Comparison of ENCODE assay signal across 8 cellular contexts in the genomic region with DNA sequence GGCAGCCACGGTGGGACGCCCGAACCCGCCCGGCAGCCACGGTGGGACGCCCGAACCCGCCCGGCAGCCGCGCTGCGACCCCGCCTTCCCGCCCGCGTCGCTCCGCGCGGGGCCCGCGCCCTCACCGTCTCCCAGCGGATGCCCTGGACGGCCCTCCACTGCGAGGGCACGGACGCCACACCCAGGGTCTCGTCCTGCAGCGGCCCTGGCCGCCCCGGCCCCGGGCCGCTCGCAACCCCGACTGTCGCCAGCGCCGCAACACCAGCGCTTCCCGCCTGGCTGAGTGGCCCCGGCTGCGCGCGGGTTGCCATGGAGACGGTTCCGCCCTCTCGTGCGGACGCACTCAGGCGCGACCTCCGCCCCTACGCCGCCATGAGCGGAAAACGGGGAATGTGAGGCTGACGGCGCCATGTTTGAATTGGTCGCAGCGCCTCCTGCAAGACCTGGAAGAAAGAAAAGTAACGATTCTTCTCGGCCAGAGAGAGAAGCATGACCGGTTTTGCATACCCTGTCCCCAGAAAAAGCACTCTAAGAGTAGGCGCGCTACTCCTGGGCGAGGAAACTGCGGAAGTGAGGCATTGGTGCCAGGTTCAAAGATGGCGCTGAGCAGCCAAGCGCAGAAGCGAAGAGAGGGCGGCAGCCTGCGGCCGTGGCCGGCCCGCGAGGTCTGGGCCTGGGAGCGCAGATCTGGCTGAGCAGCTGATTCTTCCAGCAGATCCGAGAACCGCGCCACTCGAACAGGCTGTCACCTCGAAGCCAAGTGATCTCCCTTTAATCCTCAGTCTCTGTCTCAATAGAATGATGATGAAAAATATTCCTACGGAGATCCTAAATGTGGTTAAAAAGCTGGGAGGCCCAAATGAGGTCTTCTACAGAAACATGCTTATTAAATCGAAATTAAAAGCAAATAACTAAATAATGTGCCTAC. TPM values are rescaled to one million over a fixed set of nuclear protein-coding genes. Genes with fewer than 3 reads are reported as not detected.
DNase-seq lines count a peak whose midpoint lies in the region; ATAC-seq, FAIRE-seq and TF ChIP-seq lines count a peak whose summit lies in the region.

A gene (minus strand): TSS at position 432 of the 928 bp plus-strand sequence. CDS start 121 bp downstream, at position 311.

- no peaks in the 10 kb centered on the region for H4K20me1 ChIP-seq in OCI-LY1 (ENCODE audit: insufficient read depth, low read length)
- no peaks in the 10 kb centered on the region for H4K20me1 ChIP-seq in endothelial cell of umbilical vein (replicated peaks; ENCODE audit: control insufficient read depth, extremely low read depth, insufficient read depth, low read length)

- H3K9me3 Mint-ChIP-seq in Caco-2 (ENCODE audit: unreplicated experiment) = no peaks in the 10 kb centered on the region

- H3K36me3 Mint-ChIP-seq in Caco-2 (ENCODE audit: insufficient read depth, unreplicated experiment) = peaks cover 15% of the 10 kb centered on the region

- FAIRE-seq in endothelial cell of umbilical vein (lab: Jason Lieb, UNC) = peak; percentile 89

- H3K9me2 ChIP-seq in OCI-LY1 (ENCODE audit: low read depth, low read length) = no peaks in the 10 kb centered on the region

- no peaks in the 10 kb centered on the region for H3K4me1 Mint-ChIP-seq in Caco-2 (ENCODE audit: low read depth, unreplicated experiment)

- H3K27me3 ChIP-seq in Caco-2 (replicated peaks; ENCODE audit: control insufficient read depth, insufficient read depth, low read length) (no peaks in the 10 kb centered on the region), HUES6 (ENCODE audit: control insufficient read depth, insufficient read depth, low read length) (no peaks in the 10 kb centered on the region), OCI-LY1 (ENCODE audit: insufficient read depth, low read length) (no peaks in the 10 kb centered on the region), endothelial cell of umbilical vein (ENCODE audit: control insufficient read depth in 2 of 2, insufficient read depth in 2 of 2, low read length in 2 of 2) (no peaks in the 10 kb centered on the region)

- TF ChIP-seq CTCF in Caco-2 (IDR thresholded peaks at IDR 0.05; ENCODE audit: insufficient read depth in 1 of 2, low read depth in 1 of 2, low read length in 1 of 2, severe bottlenecking in 1 of 2, unreplicated experiment in 1 of 2) (no peak), OCI-LY1 (IDR thresholded peaks at IDR 0.05; ENCODE audit: low read length) (no peak), endothelial cell of umbilical vein (IDR thresholded peaks at IDR 0.05; ENCODE audit: extremely low read depth in 1 of 2, insufficient read depth in 1 of 2, low read depth in 1 of 2, low read length in 2 of 2) (no peak)

- H3K9me3 ChIP-seq in Caco-2 = no peaks in the 10 kb centered on the region; the same call in 1 of the 2 replicates
- H3K9me3 ChIP-seq in HUES6 (ENCODE audit: control insufficient read depth, insufficient read depth, low read depth, low read length) = no peaks in the 10 kb centered on the region
- no peaks in the 10 kb centered on the region for H3K9me3 ChIP-seq in OCI-LY1 (ENCODE audit: low read length)
- H3K9me3 ChIP-seq in endothelial cell of umbilical vein (replicated peaks; ENCODE audit: control insufficient read depth, insufficient read depth, low read length) = no peaks in the 10 kb centered on the region

- intact Hi-C loops in Caco-2 (cut with micrococcal nuclease; ENCODE audit: unreplicated experiment) (loop anchor here (1.0 to 2.0 kb wide), 2 partner anchors 22 to 28 kb away; no protein-coding TSS in a partner anchor), endothelial cell of umbilical vein (cut with micrococcal nuclease) (loop anchor here (2.0 kb wide), 1 partner anchor 32 kb away; a partner anchor contains a TSS)

- H3K4me3 ChIP-seq in Caco-2 (ENCODE audit: low read depth, low read length) (peak within 1 kb of the TSS; percentile 52), HUES6 (ENCODE audit: low read depth, low read length) (peak within 1 kb of the TSS; percentile 96), OCI-LY1 (ENCODE audit: low read depth, low read length, poor library complexity, severe bottlenecking) (peak within 1 kb of the TSS; percentile 69), endothelial cell of umbilical vein (replicated peaks in 1 of 3; ENCODE audit: insufficient read depth in 1 of 3, low read depth in 1 of 3, low read length in 3 of 3) (peak within 1 kb of the TSS; percentile 57 to 87 (median 65))

- BruUV-seq in Caco-2 (replicated peaks; lab: Mats Ljungman, UMichigan) = no TSS peak
- no TSS peak for BruUV-seq in endothelial cell of umbilical vein (replicated peaks; lab: Mats Ljungman, UMichigan)

- peak within 1 kb of the TSS; percentile 100 for H3K9ac ChIP-seq in HUES6 (ENCODE audit: low read length)
- H3K9ac ChIP-seq in OCI-LY1 (ENCODE audit: low read length) = peak within 1 kb of the TSS; percentile 76
- H3K9ac ChIP-seq in endothelial cell of umbilical vein (replicated peaks; ENCODE audit: extremely low read depth, insufficient read depth, low read length) = peak within 1 kb of the TSS; percentile 81

- H3K79me2 ChIP-seq in OCI-LY1 (ENCODE audit: insufficient read depth, low read length) (no peaks in the 10 kb centered on the region), endothelial cell of umbilical vein (ENCODE audit: control insufficient read depth, insufficient read depth, low read length) (peaks cover 5% of the 10 kb centered on the region)

- H3F3A ChIP-seq in OCI-LY1 (ENCODE audit: insufficient read depth, low read length) = no peaks in the 10 kb centered on the region

- POLR2A ChIA-PET in Caco-2 (lab: Charles Lee) = interaction anchor here (0.6 kb wide), 1 partner anchor 33 kb away, joined by 4 read pairs; no protein-coding TSS in a partner anchor
- POLR2A ChIA-PET in endothelial cell of umbilical vein (lab: Charles Lee) = no interaction called here

- no peaks in the 10 kb centered on the region for H3K9me1 ChIP-seq in endothelial cell of umbilical vein (replicated peaks; ENCODE audit: control insufficient read depth, extremely low read depth, insufficient read depth, low read length)

- dilution Hi-C loops in endothelial cell of umbilical vein (cut with MboI; ENCODE audit: extremely low pct_ligation_motif_present, low sequenced_read_pairs) = no loop called here

- no peaks in the 10 kb centered on the region for H3K36me3 ChIP-seq in Caco-2 (ENCODE audit: control insufficient read depth, insufficient read depth, low read length)
- peaks cover 5% of the 10 kb centered on the region for H3K36me3 ChIP-seq in HUES6 (ENCODE audit: control insufficient read depth, insufficient read depth, low read length)
- H3K36me3 ChIP-seq in OCI-LY1 (ENCODE audit: insufficient read depth, low read length) = 0 out of 2 replicates have a peak, but pooled peaks cover 6% of the 10 kb centered on the region
- no peaks in the 10 kb centered on the region for H3K36me3 ChIP-seq in endothelial cell of umbilical vein (ENCODE audit: control insufficient read depth in 2 of 2, extremely low read depth in 1 of 2, insufficient read depth in 2 of 2, low read length in 2 of 2)

- peak within 1 kb of the TSS; percentile 0; the same call in 1 of the 2 replicates for H2AFZ ChIP-seq in OCI-LY1 (ENCODE audit: low read length)
- peak within 1 kb of the TSS; percentile 61 for H2AFZ ChIP-seq in endothelial cell of umbilical vein (ENCODE audit: low read depth, low read length)

- H3K4me3 Mint-ChIP-seq in Caco-2 (ENCODE audit: unreplicated experiment) = peak within 1 kb of the TSS; percentile 78

- H3K27ac ChIP-seq in HUES6 (ENCODE audit: low read depth, low read length) (peak within 1 kb of the TSS; percentile 100), OCI-LY1 (ENCODE audit: low read depth, low read length, poor library complexity, severe bottlenecking) (peak within 1 kb of the TSS; percentile 95), endothelial cell of umbilical vein (ENCODE audit: insufficient read depth, low read depth, low read length) (peak within 1 kb of the TSS; percentile 86)

- TF ChIP-seq POLR2A in endothelial cell of umbilical vein (IDR thresholded peaks at IDR 0.05; ENCODE audit: low read depth, low read length) = peak; percentile 77

- CTCF ChIA-PET in Caco-2 (lab: Charles Lee) (no interaction called here), endothelial cell of umbilical vein (lab: Charles Lee) (interaction anchor here (0.6 to 1.1 kb wide), 3 partner anchors 8 to 27 kb away, joined by 3 read pairs; no protein-coding TSS in a partner anchor)

- no peaks in the 10 kb centered on the region for H3K27me3 Mint-ChIP-seq in Caco-2 (ENCODE audit: insufficient read depth, unreplicated experiment)

- DNase-seq in Caco-2 (peak; percentile 96 to 97), endothelial cell of umbilical vein (ENCODE audit: low read depth, low spot score) (peak; percentile 95), midbrain (lab: John Stamatoyannopoulos, UW) (peak; percentile 93)
- peak; percentile 98 for DNase-seq in activated CD8-positive, alpha-beta memory T cell treated with anti-CD3 and anti-CD28 coated beads, Interleukin-2, amount 50 U/mL, for 4 hours
- peak; percentile 92 to 95 for DNase-seq in stimulated activated CD8-positive, alpha-beta memory T cell treated with anti-CD3 and anti-CD28 coated beads, Interleukin-15, amount 100 ng/mL, for 48 hours (ENCODE audit: low read depth in 2 of 2)

- ATAC-seq in GM21390 (IDR thresholded peaks at IDR 0.05; ENCODE audit: unreplicated experiment) = peak; percentile 73

- peak within 1 kb of the TSS; percentile 100 for H3K27ac Mint-ChIP-seq in Caco-2 (ENCODE audit: unreplicated experiment)

- H3K4me2 ChIP-seq in OCI-LY1 (ENCODE audit: low read length) (peak within 1 kb of the TSS; percentile 68), endothelial cell of umbilical vein (ENCODE audit: insufficient read depth, low read length) (peak within 1 kb of the TSS; percentile 33)

- H3K4me1 ChIP-seq in Caco-2 (no peaks in the 10 kb centered on the region), HUES6 (ENCODE audit: control insufficient read depth, insufficient read depth, low read length) (no peaks in the 10 kb centered on the region), OCI-LY1 (ENCODE audit: insufficient read depth, low read length, severe bottlenecking) (peaks cover 11% of the 10 kb centered on the region), endothelial cell of umbilical vein (ENCODE audit: control insufficient read depth, extremely low read depth, insufficient read depth, low read length) (peaks cover 2% of the 10 kb centered on the region)

TF ChIP-seq in endothelial cell of umbilical vein, 7 proteins besides CTCF, POLR2A, EP300 and RAD21 (continues in another document):
- no peak for TF ChIP-seq GATA2 (IDR thresholded peaks at IDR 0.05; ENCODE audit: insufficient read depth, insufficient read length, low read depth, low read length)
- no peak for TF ChIP-seq EZH2 (IDR thresholded peaks at IDR 0.05; ENCODE audit: borderline replicate concordance, low read depth, low read length, severe bottlenecking)

RNA-seq across cellular contexts. Expression of the gene that starts here (rescaled TPM):
- 80.2 and 80.8 TPM in 2 replicates for total RNA-seq in Caco-2 (2022)
- total RNA-seq in endothelial cell of umbilical vein = 68.5 and 73.6 TPM in 2 replicates
- 82.6 and 88.5 TPM in 2 replicates for polyA plus RNA-seq in endothelial cell of umbilical vein
- 56.2 and 80.5 TPM in 2 replicates for polyA plus RNA-seq in endothelial cell of umbilical vein (2011; cell fraction: cytosol; rRNA removed)
- 74.6 and 80.8 TPM in 2 replicates for polyA plus RNA-seq in endothelial cell of umbilical vein (2011; cell fraction: nucleus; rRNA removed)
- polyA plus RNA-seq in endothelial cell of umbilical vein (2012) = 39.7 and 41.2 TPM in 2 replicates
- polyA minus RNA-seq in endothelial cell of umbilical vein = 32.9 and 45.3 TPM in 2 replicates
- 181 TPM for polyA minus RNA-seq in endothelial cell of umbilical vein (2011; cell fraction: cytosol; rRNA and poly(A)+ RNA removed)
- polyA minus RNA-seq in endothelial cell of umbilical vein (2011; cell fraction: nucleus; rRNA and poly(A)+ RNA removed) = 21.7 and 31.4 TPM in 2 replicates

Comparison
In these comparisons a context has a peak if more than half of its experiments do, and no peak if none do; other contexts are left out.
1. Peak in every context shown above with its lines: DNase-seq, ATAC-seq, H3K4me3 ChIP-seq and H3K27ac ChIP-seq.